8 cellular contexts compared by ENCODE assay signal in genomic region chr11:93236741-93237675, GRCh38. TPM values are rescaled to one million over a fixed set of nuclear protein-coding genes. Genes with fewer than 3 reads are reported as not detected.
DNase-seq lines count a peak whose midpoint lies in the region; ATAC-seq and TF ChIP-seq lines count a peak whose summit lies in the region.

No MANE protein-coding gene starts in this region.

- H3K27me3 Mint-ChIP-seq in CD8-positive, alpha-beta T cell (ENCODE audit: low read depth) = peaks cover 29% of the 10 kb centered on the region

- no peaks in the 10 kb centered on the region for H3K79me2 ChIP-seq in neural cell (replicated peaks; ENCODE audit: insufficient read depth, low read length)

- intact Hi-C loops in CD8-positive, alpha-beta T cell (cut with DNase I, micrococcal nuclease) = no loop called here
- intact Hi-C loops in posterior vena cava (cut with DNase I) = loop anchor here in 1 of 2 donors (5.0 to 10.0 kb wide), 2 partner anchors 308 to 415 kb away; partner anchors contain the start of gene SMCO4

- H3K27ac ChIP-seq in CD8-positive, alpha-beta T cell (ENCODE audit: low read depth, low read length) = no peak overlapping the region
- no peak overlapping the region for H3K27ac ChIP-seq in neural cell (ENCODE audit: low read length)

- CTCF ChIA-PET in CD8-positive, alpha-beta T cell (lab: Charles Lee) = interaction anchor here (0.7 to 3.5 kb wide), 4 partner anchors 11 to 417 kb away, joined by 3 to 52 read pairs (median 6); no protein-coding TSS in a partner anchor

- no peaks in the 10 kb centered on the region for H3K9me3 ChIP-seq in CD8-positive, alpha-beta T cell (ENCODE audit: low read length)
- no peaks in the 10 kb centered on the region for H3K9me3 ChIP-seq in neural cell (ENCODE audit: low read length)

- no peaks in the 10 kb centered on the region for H3F3A ChIP-seq in neural cell (ENCODE audit: insufficient read depth, low read length, poor library complexity, severe bottlenecking)

- H3K27me3 ChIP-seq in CD8-positive, alpha-beta T cell (ENCODE audit: insufficient read depth, low read length) = no peaks in the 10 kb centered on the region
- no peaks in the 10 kb centered on the region for H3K27me3 ChIP-seq in neural cell (ENCODE audit: insufficient read depth, low read depth, low read length)

- no peaks in the 10 kb centered on the region for H4K20me1 ChIP-seq in neural cell (ENCODE audit: insufficient read depth)

- POLR2A ChIA-PET in CD8-positive, alpha-beta T cell (lab: Charles Lee) = no interaction called here

- no peak overlapping the region for H2AFZ ChIP-seq in neural cell (ENCODE audit: low read depth, low read length)

- H3K9ac ChIP-seq in neural cell (ENCODE audit: low read length) = no peak overlapping the region

- no peak overlapping the region for H3K4me3 Mint-ChIP-seq in CD8-positive, alpha-beta T cell

- no peaks in the 10 kb centered on the region for H3K36me3 Mint-ChIP-seq in CD8-positive, alpha-beta T cell

- no peak overlapping the region for H3K27ac Mint-ChIP-seq in CD8-positive, alpha-beta T cell

- no peak for TF ChIP-seq EP300 in neural cell (conservative IDR thresholded peaks at IDR 0.05; ENCODE audit: poor library complexity, severe bottlenecking)

- ATAC-seq in CD8-positive, alpha-beta T cell = peak; percentile 38
- ATAC-seq in GM18867 (IDR thresholded peaks at IDR 0.05; ENCODE audit: unreplicated experiment) (peak; percentile 80), HG03354 (IDR thresholded peaks at IDR 0.05; ENCODE audit: poor library complexity, severe bottlenecking, unreplicated experiment) (peak; percentile 72), GM21423 (IDR thresholded peaks at IDR 0.05; ENCODE audit: unreplicated experiment) (no peak)

- DNase-seq in CD8-positive, alpha-beta T cell = no peak
- DNase-seq in OCI-M1 (lab: John Stamatoyannopoulos, UW) (peak; percentile 81), erythroblast (lab: John Stamatoyannopoulos, UW) (peak; percentile 21 to 30), posterior vena cava (ENCODE audit: low spot score) (no peak)

- TF ChIP-seq POLR2A in erythroblast (IDR thresholded peaks at IDR 0.05; ENCODE audit: low read length) = no peak

- H3K4me2 ChIP-seq in neural cell (ENCODE audit: low read length) = no peak overlapping the region

- no peak for TF ChIP-seq CTCF in CD8-positive, alpha-beta T cell (IDR thresholded peaks at IDR 0.05)
- TF ChIP-seq CTCF in neural cell (IDR thresholded peaks at IDR 0.05; ENCODE audit: poor library complexity, severe bottlenecking) = peak; percentile 70

- H3K9me2 ChIP-seq in neural cell (ENCODE audit: insufficient read depth, low read length) = no peaks in the 10 kb centered on the region

- no peak overlapping the region for H3K4me3 ChIP-seq in CD8-positive, alpha-beta T cell (ENCODE audit: low read depth, low read length)
- no peak overlapping the region for H3K4me3 ChIP-seq in neural cell (ENCODE audit: low read length)

- H3K36me3 ChIP-seq in CD8-positive, alpha-beta T cell (ENCODE audit: insufficient read depth, low read length) = no peaks in the 10 kb centered on the region
- H3K36me3 ChIP-seq in neural cell (ENCODE audit: insufficient read depth, low read length) = no peaks in the 10 kb centered on the region

- no peaks in the 10 kb centered on the region for H3K4me1 ChIP-seq in CD8-positive, alpha-beta T cell (ENCODE audit: insufficient read depth, low read length)

- H3K4me1 Mint-ChIP-seq in CD8-positive, alpha-beta T cell (ENCODE audit: low read depth) = no peaks in the 10 kb centered on the region

- TF ChIP-seq RAD21 in neural cell (conservative IDR thresholded peaks at IDR 0.05) = peak; percentile 55

- H3K9me3 Mint-ChIP-seq in CD8-positive, alpha-beta T cell = no peaks in the 10 kb centered on the region

TF ChIP-seq in neural cell, 6 proteins besides CTCF, POLR2A, EP300 and RAD21:
- TF ChIP-seq POLR2AphosphoS5 (IDR thresholded peaks at IDR 0.05) (no peak), TAF1 (IDR thresholded peaks at IDR 0.05; ENCODE audit: low read depth) (no peak), EZH2 (IDR thresholded peaks at IDR 0.05; ENCODE audit: borderline replicate concordance, insufficient read depth, low read length, poor library complexity, severe bottlenecking) (no peak), SMC3 (conservative IDR thresholded peaks at IDR 0.05; ENCODE audit: poor library complexity) (peak; percentile 59), REST (IDR thresholded peaks at IDR 0.05; ENCODE audit: borderline replicate concordance) (no peak)

RNA-seq across cellular contexts. Expression of gene SLC36A4, which starts 39.2 kb away (rescaled TPM):
- 10 to 100 TPM; 16.8 to 17.6 TPM for total RNA-seq in CD8-positive, alpha-beta T cell
- 28.5 and 34.9 TPM in 2 replicates for polyA plus RNA-seq in neural cell
- polyA minus RNA-seq in neural cell = 66.2 and 75.6 TPM in 2 replicates
- total RNA-seq in posterior vena cava = 10 to 100 TPM; 20.6 to 30.4 TPM

Comparison
In these comparisons a context has a peak if more than half of its experiments do, and no peak if none do; other contexts are left out.
1. DNase-seq: peak in OCI-M1 (single experiment) and erythroblast (2 of 2); none in CD8-positive, alpha-beta T cell (0 of 7) and posterior vena cava (single experiment).